8 cellular contexts compared by ENCODE assay signal in genomic region chr1:84506002-84506728, GRCh38. TPM values are rescaled to one million over a fixed set of nuclear protein-coding genes. Genes with fewer than 3 reads are reported as not detected.
A peak's percentile ranks its signal among the peaks of the same experiment; 100 is the strongest.
DNase-seq lines count a peak whose midpoint lies in the region; ATAC-seq and TF ChIP-seq lines count a peak whose summit lies in the region.

Gene GNG5, minus strand, starts transcription at chr1:84506581. Its CDS starts 490 bp downstream, at chr1:84506091.
A gene with protein sequence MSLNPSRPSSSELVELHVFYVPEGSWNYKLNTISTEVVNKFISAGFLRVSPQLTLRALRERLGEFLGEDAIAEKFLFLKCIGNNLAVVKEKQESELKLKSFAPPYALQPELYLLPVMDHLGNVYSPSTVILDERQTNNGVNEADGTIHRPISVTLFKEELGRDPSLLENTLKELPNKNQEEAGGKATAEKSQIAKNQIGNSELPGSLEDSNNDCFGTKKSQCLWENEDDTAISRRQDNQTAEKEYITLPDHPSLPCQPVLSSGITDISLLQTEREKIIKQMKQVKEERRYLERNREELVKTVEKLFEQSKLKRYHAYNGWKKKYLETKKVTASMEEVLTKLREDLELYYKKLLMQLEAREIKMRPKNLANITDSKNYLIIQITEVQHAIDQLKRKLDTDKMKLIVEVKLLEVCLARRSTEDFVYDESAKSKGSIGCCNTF (plus strand): TSS chr1:84506386. CDS start chr1:84516360, 9,974 bp downstream.

- peak within 1 kb of the TSS; percentile 99 for H3K4me2 ChIP-seq in IMR-90 (ENCODE audit: low read depth, low read length)
- H3K4me2 ChIP-seq in OCI-LY7 (ENCODE audit: low read length) = peak within 1 kb of the TSS; percentile 86

- peaks cover 40% of the 10 kb centered on the region for H4K20me1 ChIP-seq in IMR-90 (ENCODE audit: insufficient read depth, low read length)
- H4K20me1 ChIP-seq in OCI-LY7 (ENCODE audit: insufficient read depth, low read length) = peaks cover 27% of the 10 kb centered on the region

- intact Hi-C loops in IMR-90 (cut with micrococcal nuclease) = loop anchor here (1.0 to 5.0 kb wide), 4 partner anchors 68 to 364 kb away; partner anchors contain the start of genes CTBS and PRKACB
- intact Hi-C loops in OCI-LY7 (cut with micrococcal nuclease; ENCODE audit: unreplicated experiment) = loop anchor here (1.0 to 10.0 kb wide), 8 partner anchors 27 to 741 kb away; partner anchors contain the start of genes CTBS, PRKACB, RPF1 and SAMD13

- dilution Hi-C loops in IMR-90 (cut with HindIII; ENCODE audit: low sequenced_read_pairs, unreplicated experiment) = no loop called here

- TF ChIP-seq CTCF in IMR-90 (conservative IDR thresholded peaks at IDR 0.05; ENCODE audit: low read depth, low read length) (0 out of 2 replicates have a peak, but pooled peaks have one; percentile 1), OCI-LY7 (conservative IDR thresholded peaks at IDR 0.05; ENCODE audit: low read length) (no peak)

- WGBS in IMR-90 (ENCODE audit: extremely low coverage in 2 of 2, insufficient read length in 1 of 2), 2 experiments = 0% methylated on average over 8 of the region's 60 CpGs; no CpG with 5 or more reads in 1 of the 2 experiments

- H3K36me3 ChIP-seq in IMR-90 (ENCODE audit: control insufficient read depth, insufficient read depth, low read length) = peaks cover under 1% of the 10 kb centered on the region; the same call in 1 of the 2 replicates
- peaks cover 35% of the 10 kb centered on the region for H3K36me3 ChIP-seq in OCI-LY7 (ENCODE audit: insufficient read depth, low read length)
- no peaks in the 10 kb centered on the region for H3K36me3 ChIP-seq in mucosa of rectum (ENCODE audit: control insufficient read depth in 2 of 2, insufficient read depth in 2 of 2, low read length in 2 of 2)

- peak within 1 kb of the TSS; percentile 97 for H3K4ac ChIP-seq in IMR-90 (ENCODE audit: low read depth, low read length)

- 0 out of 2 replicates have a peak within 1 kb of the TSS, but pooled peaks have one; percentile 71 for H2BK20ac ChIP-seq in IMR-90 (ENCODE audit: low read depth, low read length)

- peak within 1 kb of the TSS; percentile 94 for H2BK120ac ChIP-seq in IMR-90 (ENCODE audit: low read depth, low read length)

- H2AK9ac ChIP-seq in IMR-90 (replicated peaks; ENCODE audit: low read depth, low read length, poor library complexity) = peak within 1 kb of the TSS; percentile 92

- POLR2A ChIA-PET in IMR-90 (lab: Charles Lee; ENCODE audit: unreplicated experiment) = interaction anchor here (0.5 to 1.5 kb wide), 7 partner anchors 16 to 302 kb away, joined by 3 to 10 read pairs (median 4); partner anchors contain the start of gene CTBS
- POLR2A ChIA-PET in OCI-LY7 (lab: Charles Lee) = interaction anchor here (0.7 to 4.4 kb wide), 18 partner anchors 11 to 770 kb away, joined by 3 to 43 read pairs (median 4); partner anchors contain the start of genes CTBS, PRKACB, SAMD13 and SSX2IP

- peak within 1 kb of the TSS; percentile 85 for H2BK5ac ChIP-seq in IMR-90 (ENCODE audit: low read depth, low read length, poor library complexity, severe bottlenecking)

- peaks cover 5 to 29% of the 10 kb centered on the region in 2 experiments; a peak in 3 of 4 replicates for H3K79me1 ChIP-seq in IMR-90 (ENCODE audit: low read depth in 1 of 2, low read length in 2 of 2)

- peak within 1 kb of the TSS; percentile 97 for H3K56ac ChIP-seq in IMR-90 (ENCODE audit: extremely low read depth, insufficient read depth, low read length)

- peak within 1 kb of the TSS; percentile 97 for H3K9ac ChIP-seq in IMR-90 (ENCODE audit: low read depth, low read length)
- H3K9ac ChIP-seq in mucosa of rectum (ENCODE audit: low read depth in 1 of 2, low read length in 2 of 2) = peak within 1 kb of the TSS; percentile 94 to 96

- CTCF ChIA-PET in IMR-90 (lab: Yijun Ruan, JAX) = interaction anchor here (0.7 kb wide), 1 partner anchor 103 kb away, joined by 3 read pairs; no protein-coding TSS in a partner anchor
- CTCF ChIA-PET in OCI-LY7 (lab: Charles Lee; ENCODE audit: unreplicated experiment) = no interaction called here

- peak within 1 kb of the TSS; percentile 98 for H3K23ac ChIP-seq in IMR-90 (ENCODE audit: low read depth, low read length)

- H3K79me2 ChIP-seq in OCI-LY7 (ENCODE audit: insufficient read depth, low read depth, low read length) = peaks cover 57% of the 10 kb centered on the region

- TF ChIP-seq RAD21 in IMR-90 (IDR thresholded peaks at IDR 0.05; ENCODE audit: low read length) = peak; percentile 0; the same call in 1 of the 2 replicates

- in situ Hi-C loops in IMR-90 (cut with MboI; ENCODE audit: low sequenced_read_pairs) = no loop called here

- H3K4me3 ChIP-seq in IMR-90 (ENCODE audit: insufficient read depth, low read depth, low read length) = peak within 1 kb of the TSS; percentile 92
- peak within 1 kb of the TSS; percentile 91 for H3K4me3 ChIP-seq in OCI-LY7 (ENCODE audit: low read depth, low read length, poor library complexity, severe bottlenecking)
- H3K4me3 ChIP-seq in mucosa of rectum (ENCODE audit: low read length in 2 of 2) = peak within 1 kb of the TSS; percentile 92 to 93

- ATAC-seq in GM21529 (IDR thresholded peaks at IDR 0.05; ENCODE audit: unreplicated experiment) = peak; percentile 83
- peak; percentile 94 for ATAC-seq in IMR-90 (ENCODE audit: low read depth)

- H3K27me3 ChIP-seq in IMR-90 (ENCODE audit: control insufficient read depth, insufficient read depth, low read length) = no peaks in the 10 kb centered on the region
- no peaks in the 10 kb centered on the region for H3K27me3 ChIP-seq in mucosa of rectum (ENCODE audit: control insufficient read depth in 2 of 2, insufficient read depth in 2 of 2, low read length in 2 of 2)

- peak; percentile 95 for DNase-seq in DMS114 treated with DMSO at 0.1 percent for 48 hours (lab: John Stamatoyannopoulos, UW; ENCODE audit: unreplicated experiment)
- peak; percentile 95 for DNase-seq in IMR-90
- peak; percentile 96 for DNase-seq in OCI-LY7 (ENCODE audit: low spot score)
- DNase-seq in activated T-cell treated with anti-CD3 and anti-CD28 coated beads for 48 hours (ENCODE audit: low read depth) = peak; percentile 96
- peak; percentile 98 to 99 for DNase-seq in erythroblast (lab: John Stamatoyannopoulos, UW)
- DNase-seq in stimulated activated CD8-positive, alpha-beta memory T cell treated with anti-CD3 and anti-CD28 coated beads, Interleukin-4, amount 100 ng/mL, for 4 hours (ENCODE audit: low read depth in 2 of 2, low spot score in 1 of 2) = peak; percentile 96

- peak within 1 kb of the TSS; percentile 99 for H3K14ac ChIP-seq in IMR-90 (replicated peaks; ENCODE audit: low read depth, low read length)

- H2AFZ ChIP-seq in IMR-90 (replicated peaks; ENCODE audit: low read length, poor library complexity) (peak within 1 kb of the TSS; percentile 87), OCI-LY7 (ENCODE audit: low read length) (peak within 1 kb of the TSS; percentile 86)

- BruUV-seq in IMR-90 (replicated peaks; lab: Mats Ljungman, UMichigan) = no TSS peak
- no TSS peak for BruUV-seq in OCI-LY7 (replicated peaks; lab: Mats Ljungman, UMichigan)

- peak within 1 kb of the TSS; percentile 91 for H4K91ac ChIP-seq in IMR-90 (ENCODE audit: insufficient read depth, low read depth, low read length)

- H4K8ac ChIP-seq in IMR-90 (ENCODE audit: low read depth in 2 of 2, low read length in 2 of 2) = peak within 1 kb of the TSS; percentile 40 to 93

- peak within 1 kb of the TSS; percentile 78 for H4K5ac ChIP-seq in IMR-90 (ENCODE audit: low read depth, low read length)

- peak within 1 kb of the TSS; percentile 66 for H3K18ac ChIP-seq in IMR-90 (ENCODE audit: low read depth, low read length)

- no peaks in the 10 kb centered on the region for H3K9me3 ChIP-seq in IMR-90 (ENCODE audit: control insufficient read depth, insufficient read depth, low read length)
- H3K9me3 ChIP-seq in OCI-LY7 (ENCODE audit: low read length) = peaks cover 12% of the 10 kb centered on the region
- no peaks in the 10 kb centered on the region for H3K9me3 ChIP-seq in mucosa of rectum (ENCODE audit: control insufficient read depth in 2 of 2, low read length in 2 of 2)

- no peaks in the 10 kb centered on the region for H3K9me2 ChIP-seq in OCI-LY7 (ENCODE audit: insufficient read depth, low read length)

- peak within 1 kb of the TSS; percentile 79 for H2AK5ac ChIP-seq in IMR-90 (ENCODE audit: low read depth, low read length)

- H3K4me1 ChIP-seq in IMR-90 (ENCODE audit: control insufficient read depth, insufficient read depth, low read length) (peaks cover 6% of the 10 kb centered on the region; the same call in 1 of the 2 replicates), OCI-LY7 (ENCODE audit: insufficient read depth, low read length, poor library complexity, severe bottlenecking) (peaks cover 33% of the 10 kb centered on the region), mucosa of rectum (ENCODE audit: control insufficient read depth in 2 of 2, insufficient read depth in 2 of 2, low read length in 2 of 2) (peaks cover 18 to 22% of the 10 kb centered on the region in 2 donors)

- peak; percentile 95 for TF ChIP-seq POLR2A in IMR-90 (IDR thresholded peaks at IDR 0.05; ENCODE audit: low read depth, low read length)
- peak; percentile 95 for TF ChIP-seq POLR2A in erythroblast (IDR thresholded peaks at IDR 0.05; ENCODE audit: low read length)

- H3K9me1 ChIP-seq in IMR-90 (ENCODE audit: insufficient read depth, low read length) = no peaks in the 10 kb centered on the region; the same call in 1 of the 2 replicates

- H2BK15ac ChIP-seq in IMR-90 (ENCODE audit: low read depth, low read length) = peak within 1 kb of the TSS; percentile 78

- peak within 1 kb of the TSS; percentile 95 for H3K27ac ChIP-seq in IMR-90 (ENCODE audit: insufficient read depth, low read length)
- H3K27ac ChIP-seq in OCI-LY7 (ENCODE audit: low read depth, low read length, poor library complexity, severe bottlenecking) = peak within 1 kb of the TSS; percentile 87
- H3K27ac ChIP-seq in mucosa of rectum (ENCODE audit: low read depth in 2 of 2, low read length in 2 of 2) = peak within 1 kb of the TSS; percentile 98

TF ChIP-seq in IMR-90, 13 proteins besides CTCF, POLR2A, EP300 and RAD21 (continues in another document):
- TF ChIP-seq MAFK (IDR thresholded peaks at IDR 0.05; ENCODE audit: low read depth, low read length) (peak; percentile 1; the same call in 1 of the 2 replicates), BHLHE40 (IDR thresholded peaks at IDR 0.05; ENCODE audit: low read depth, low read length) (peak; percentile 63; the same call in 1 of the 2 replicates), NFE2L2 (IDR thresholded peaks at IDR 0.05; ENCODE audit: low read depth, low read length) (0 out of 2 replicates have a peak, but pooled peaks have one; percentile 15)

RNA-seq across cellular contexts. Expression of gene GNG5, which starts in this region (rescaled TPM):
- total RNA-seq in IMR-90 (2012; rRNA removed) (30.8 and 36.4 TPM in 2 replicates), OCI-LY7 (2022) (113 and 115 TPM in 2 replicates)
- 128 and 162 TPM in 2 replicates for polyA plus RNA-seq in IMR-90 (2012; rRNA removed)
- 130 and 137 TPM in 2 replicates for polyA plus RNA-seq in IMR-90 (2012; cell fraction: cytosol; rRNA removed)
- polyA plus RNA-seq in IMR-90 (2012; cell fraction: nucleus; rRNA removed; ENCODE audit: low replicate concordance) = 27.7 and 58.0 TPM in 2 replicates
- total RNA-seq in OCI-LY7 (2014; rRNA removed; shearing (Covaris generic)) = 25.7 and 45.1 TPM in 2 replicates

RNA-seq across cellular contexts. Expression of the second gene that starts in this region (rescaled TPM):
- total RNA-seq in IMR-90 (2012; rRNA removed) (under 0.01 and 0.56 TPM in 2 replicates), OCI-LY7 (2022) (1.4 and 6.9 TPM in 2 replicates)
- polyA plus RNA-seq in IMR-90 (2012; rRNA removed) = 0.56 TPM in 1 of 2 replicates, not detected in the other
- not detected in 2 replicates for polyA plus RNA-seq in IMR-90 (2012; cell fraction: cytosol; rRNA removed)
- polyA plus RNA-seq in IMR-90 (2012; cell fraction: nucleus; rRNA removed; ENCODE audit: low replicate concordance) = 0.42 TPM in 1 of 2 replicates, not detected in the other
- 4.7 and 4.8 TPM in 2 replicates for total RNA-seq in OCI-LY7 (2014; rRNA removed; shearing (Covaris generic))

Comparison
In these comparisons a context has a peak if more than half of its experiments do, and no peak if none do; other contexts are left out.
1. Peak in every context shown above with its lines: DNase-seq, ATAC-seq, H3K4me3 ChIP-seq and H3K27ac ChIP-seq.